Comparison of ENCODE assay signal across 10 cellular contexts in the genomic region with DNA sequence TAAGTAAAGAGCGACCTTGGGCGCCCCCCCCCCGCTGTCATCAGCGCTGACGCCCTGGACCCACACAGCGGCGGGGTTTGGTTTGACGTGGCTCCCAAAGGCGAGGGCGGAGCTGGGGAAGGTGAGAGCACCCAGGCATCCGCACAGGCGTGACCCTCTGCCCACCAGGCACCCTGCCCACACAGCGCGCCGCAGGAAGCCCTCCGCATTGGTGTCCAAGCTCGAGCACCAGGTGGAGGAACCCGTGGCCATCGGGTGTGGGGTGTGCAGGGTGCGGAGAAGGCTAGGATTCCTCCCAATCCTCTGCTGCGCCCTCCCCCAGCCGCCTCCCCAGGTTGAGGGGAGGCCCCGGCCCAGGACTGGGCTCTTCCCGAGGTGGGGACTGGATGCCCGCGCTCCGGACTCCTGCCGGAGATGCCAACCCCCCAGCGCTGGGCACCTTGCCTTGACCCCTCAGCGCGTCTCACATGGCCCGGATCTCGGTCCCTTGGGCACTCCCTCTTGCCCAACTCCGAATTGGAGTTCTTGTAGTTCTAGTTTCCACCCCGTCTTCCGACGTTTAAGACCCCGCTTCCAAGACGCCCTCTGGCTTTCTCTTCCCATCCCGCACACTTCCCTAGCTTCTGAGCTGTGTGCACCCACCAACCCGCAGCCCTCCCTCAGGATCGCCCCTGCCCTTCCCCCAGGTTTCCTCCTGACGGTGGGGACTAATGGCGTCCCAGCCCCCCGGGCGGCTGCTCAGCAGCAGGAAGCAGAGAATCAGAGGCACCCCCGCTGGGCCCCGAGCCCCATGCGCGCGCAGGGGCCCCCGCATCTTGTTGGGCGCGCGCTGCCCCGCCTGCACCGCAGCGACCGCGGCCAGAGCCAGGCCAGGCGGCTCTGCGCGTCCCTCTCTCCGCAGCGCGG. TPM values are rescaled to one million over a fixed set of nuclear protein-coding genes. Genes with fewer than 3 reads are reported as not detected.
DNase-seq lines count a peak whose midpoint lies in the region; ATAC-seq and TF ChIP-seq lines count a peak whose summit lies in the region.
"Had no signal": no experiment of that assay in that cellular context is flagged by ENCODE, and none has a peak within 500 bp of the region (broad histone marks: within the 10 kb centered on the region; RNA-seq: fewer than 3 reads in every experiment).

No MANE protein-coding gene starts in this region.

- no peaks in the 10 kb centered on the region for H3K36me3 ChIP-seq in psoas muscle (ENCODE audit: insufficient read depth in 1 of 2, low read depth in 1 of 2)

- H3K27me3 ChIP-seq in psoas muscle (ENCODE audit: insufficient read depth in 3 of 3, low read length in 2 of 3): peaks cover 0 to 40% (median 9%) of the 10 kb centered on the region in 3 donors

- peak overlapping the region; percentile 52 for H3K4me3 ChIP-seq in psoas muscle

- WGBS in psoas muscle, 3 donors: 2 to 3% (median 3%) methylated on average over 45 to 66 of the region's 66 CpGs

- no peak for TF ChIP-seq CTCF in psoas muscle (IDR thresholded peaks at IDR 0.05)

- no peaks in the 10 kb centered on the region for H3K9me3 ChIP-seq in psoas muscle

- peaks cover 25% of the 10 kb centered on the region for H3K4me1 ChIP-seq in psoas muscle

- DNase-seq in DMS79 treated with DMSO at 0.1 percent for 48 hours (lab: John Stamatoyannopoulos, UW) (peak; percentile 33), NCI-H1105 (lab: John Stamatoyannopoulos, UW) (peak; percentile 10), psoas muscle (no peak), SK-N-DZ (ENCODE audit: low spot score) (no peak), SKM-1 (lab: John Stamatoyannopoulos, UW; ENCODE audit: unreplicated experiment) (no peak)
- DNase-seq: activated B cell treated with CpG ODN at 0.5 μM for 24 hours, dermis blood vessel endothelial cell had no signal

- intact Hi-C loops in psoas muscle (cut with DNase I): no loop called here

- H3K27ac ChIP-seq in psoas muscle: no peak overlapping the region

- ATAC-seq in esophagus mucosa (peak; percentile 9), psoas muscle (peak in 1 of 4 donors; percentile 16), GM19324 (IDR thresholded peaks at IDR 0.05; ENCODE audit: low FRiP score, unreplicated experiment) (no peak), HG02571 (IDR thresholded peaks at IDR 0.05; ENCODE audit: unreplicated experiment) (no peak)

RNA-seq across cellular contexts. Expression of a gene that starts 25.9 kb away (rescaled TPM):
- total RNA-seq in esophagus mucosa (not detected), psoas muscle (not detected)
- polyA plus RNA-seq in psoas muscle: not detected
- polyA plus RNA-seq in SK-N-DZ (2014; cell fraction: cytosol; rRNA removed): not detected in 2 replicates
- polyA plus RNA-seq in SK-N-DZ (2014; cell fraction: nucleus; rRNA removed): not detected in 2 replicates
- total RNA-seq: activated B cell treated with CpG ODN at 0.5 μM for 24 hours, dermis blood vessel endothelial cell had no signal

RNA-seq across cellular contexts. Expression of a gene that starts 29.3 kb away (rescaled TPM):
- total RNA-seq in esophagus mucosa (32.3 TPM), psoas muscle (10 to 100 TPM; 60.9 to 88.3 (median 63.9) TPM)
- polyA plus RNA-seq in psoas muscle: 10 to 100 TPM; 46.7 to 93.1 (median 68.7) TPM
- polyA plus RNA-seq in SK-N-DZ (2014; cell fraction: cytosol; rRNA removed): 20.4 and 29.6 TPM in 2 replicates
- 43.8 and 121 TPM in 2 replicates for polyA plus RNA-seq in SK-N-DZ (2014; cell fraction: nucleus; rRNA removed)

RNA-seq across cellular contexts. Expression of a gene that starts 49.2 kb away (rescaled TPM):
- total RNA-seq in esophagus mucosa: not detected
- 1 to 10 TPM in 1 of 4 donors, under 1 TPM in 1, not detected in 2; 0.91 to 1.1 TPM for total RNA-seq in psoas muscle
- polyA plus RNA-seq in psoas muscle: under 1 TPM; 0.03 to 0.17 (median 0.04) TPM
- 21.3 and 24.8 TPM in 2 replicates for polyA plus RNA-seq in SK-N-DZ (2014; cell fraction: cytosol; rRNA removed)
- polyA plus RNA-seq in SK-N-DZ (2014; cell fraction: nucleus; rRNA removed): 43.6 and 81.2 TPM in 2 replicates
- total RNA-seq: activated B cell treated with CpG ODN at 0.5 μM for 24 hours had no signal

RNA-seq across cellular contexts. Expression of a gene that starts 59.8 kb away (rescaled TPM):
- 29.3 TPM for total RNA-seq in esophagus mucosa
- total RNA-seq in psoas muscle: over 10,000 TPM; 12,653 to 14,820 (median 13,821) TPM
- polyA plus RNA-seq in psoas muscle: over 10,000 TPM in 2 of 3 donors, 1,000 to 10,000 TPM in 1; 8,143 to 13,925 (median 13,727) TPM
- polyA plus RNA-seq in SK-N-DZ (2014; cell fraction: cytosol; rRNA removed): 0.07 and 3.0 TPM in 2 replicates
- polyA plus RNA-seq in SK-N-DZ (2014; cell fraction: nucleus; rRNA removed): 0.29 TPM in 1 of 2 replicates, not detected in the other
- total RNA-seq: activated B cell treated with CpG ODN at 0.5 μM for 24 hours, dermis blood vessel endothelial cell had no signal

Comparison
In these comparisons a context has a peak if more than half of its experiments do, and no peak if none do; other contexts are left out.
1. DNase-seq: peak in DMS79 treated with DMSO at 0.1 percent for 48 hours (single experiment) and NCI-H1105 (single experiment); none in psoas muscle (0 of 2), SK-N-DZ (single experiment) and SKM-1 (single experiment).